Comparison of ENCODE assay signal across 12 cellular contexts in the genomic region with DNA sequence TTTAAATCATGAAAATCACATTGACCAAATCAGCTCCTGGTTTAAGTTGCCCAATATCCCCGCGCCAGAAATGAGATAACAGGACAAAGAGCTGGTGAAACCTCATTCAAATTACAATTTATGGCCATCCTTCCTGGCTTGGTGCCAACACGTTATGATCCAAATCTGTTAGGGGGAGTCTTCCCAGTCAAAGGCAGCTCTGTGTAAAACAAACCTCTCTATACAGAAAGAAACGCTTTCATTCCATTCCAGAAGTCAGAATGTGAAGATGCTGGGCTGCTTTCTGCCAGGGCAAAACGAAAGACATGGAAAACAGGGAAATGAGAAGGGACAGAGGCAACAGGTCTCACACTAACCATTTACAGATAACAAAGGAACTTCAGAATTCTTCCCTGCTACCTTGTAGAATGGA. TPM values are rescaled to one million over a fixed set of nuclear protein-coding genes. Genes with fewer than 3 reads are reported as not detected.
DNase-seq lines count a peak whose midpoint lies in the region; ATAC-seq, FAIRE-seq and TF ChIP-seq lines count a peak whose summit lies in the region.
"Had no signal": no experiment of that assay in that cellular context is flagged by ENCODE, and none has a peak within 500 bp of the region (broad histone marks: within the 10 kb centered on the region; RNA-seq: fewer than 3 reads in every experiment).

No MANE protein-coding gene starts in this region.

- peak; percentile 60 for FAIRE-seq in keratinocyte (lab: Jason Lieb, UNC)

- no peaks in the 10 kb centered on the region for H3K79me1 ChIP-seq in H9 (ENCODE audit: insufficient read depth, low read depth, low read length, poor library complexity, severe bottlenecking)

- no peak overlapping the region for H2AK5ac ChIP-seq in H9 (ENCODE audit: insufficient read length, low read length)

- H3K4me1 Mint-ChIP-seq in H9 (peaks cover 17 to 21% of the 10 kb centered on the region in 2 experiments), glutamatergic neuron (ENCODE audit: low read depth, unreplicated experiment) (peaks cover 12% of the 10 kb centered on the region)
- peaks cover 37% of the 10 kb centered on the region for H3K4me1 Mint-ChIP-seq in activated CD4-positive, alpha-beta T cell treated with anti-CD3 and anti-CD28 coated beads, Interleukin-2, amount 10 ng/mL, durations not matched to agents 24 days and 14 days

- H3K9me3 ChIP-seq in BE2C (no peaks in the 10 kb centered on the region), H9 (ENCODE audit: control insufficient read depth, low read depth, low read length) (no peaks in the 10 kb centered on the region), keratinocyte (ENCODE audit: control insufficient read depth, low read depth, low read length) (no peaks in the 10 kb centered on the region)
- H3K9me3 ChIP-seq: ovary had no signal

- H2BK120ac ChIP-seq in H9 (ENCODE audit: low read depth, low read length, poor library complexity, severe bottlenecking) = no peak overlapping the region

- H3K36me3 Mint-ChIP-seq in H9 (ENCODE audit: insufficient read depth in 1 of 3, low read depth in 3 of 3) = no peaks in the 10 kb centered on the region
- H3K36me3 Mint-ChIP-seq in activated CD4-positive, alpha-beta T cell treated with anti-CD3 and anti-CD28 coated beads, Interleukin-2, amount 10 ng/mL, durations not matched to agents 24 days and 14 days (ENCODE audit: low read depth) = no peaks in the 10 kb centered on the region
- no peaks in the 10 kb centered on the region for H3K36me3 Mint-ChIP-seq in glutamatergic neuron (ENCODE audit: unreplicated experiment)

- no peak overlapping the region for H3K27ac ChIP-seq in H9 (ENCODE audit: insufficient read length, low read depth, low read length)
- no peak overlapping the region for H3K27ac ChIP-seq in keratinocyte (ENCODE audit: control insufficient read depth, insufficient read depth, low read length)
- H3K27ac ChIP-seq: ovary had no signal

- no peak overlapping the region for H3K23ac ChIP-seq in H9 (ENCODE audit: insufficient read length, low read depth, low read length)

- H3K27me3 Mint-ChIP-seq in H9 (ENCODE audit: low read depth) (no peaks in the 10 kb centered on the region), glutamatergic neuron (ENCODE audit: unreplicated experiment) (peaks cover 4% of the 10 kb centered on the region)
- no peaks in the 10 kb centered on the region for H3K27me3 Mint-ChIP-seq in activated CD4-positive, alpha-beta T cell treated with anti-CD3 and anti-CD28 coated beads, Interleukin-2, amount 10 ng/mL, durations not matched to agents 24 days and 14 days

- DNase-seq in BE2C (peak; percentile 40), H9 (no peak), SK-MEL-5 (ENCODE audit: low read depth, low spot score) (peak; percentile 93), keratinocyte (ENCODE audit: low read depth, low spot score) (no peak), EL (no peak), glutamatergic neuron (no peak)
- DNase-seq in activated CD4-positive, alpha-beta T cell treated with anti-CD3 and anti-CD28 coated beads, Interleukin-2, amount 10 ng/mL, durations not matched to agents 24 days and 14 days = no peak
- DNase-seq: activated CD4-positive, alpha-beta T cell treated with anti-CD3 and anti-CD28 coated beads for 48 hours; KBM-7; ovary; RPMI8226 had no signal

- H3K14ac ChIP-seq in H9 (ENCODE audit: insufficient read depth, low read length) = no peak overlapping the region

- H3K4me3 ChIP-seq in BE2C (ENCODE audit: low read depth, low read length) (no peak overlapping the region), keratinocyte (ENCODE audit: control insufficient read depth in 2 of 3, extremely low read depth in 1 of 3, insufficient read depth in 2 of 3, low read depth in 1 of 3, low read length in 3 of 3) (no peak overlapping the region)
- H3K4me3 ChIP-seq: ovary had no signal

- H3K4me3 Mint-ChIP-seq in H9 (no peak overlapping the region), glutamatergic neuron (ENCODE audit: unreplicated experiment) (no peak overlapping the region)
- H3K4me3 Mint-ChIP-seq in activated CD4-positive, alpha-beta T cell treated with anti-CD3 and anti-CD28 coated beads, Interleukin-2, amount 10 ng/mL, durations not matched to agents 24 days and 14 days = no peak overlapping the region

- H3K4me1 ChIP-seq in BE2C (no peaks in the 10 kb centered on the region; the same call in none of the 2 replicates), H9 (ENCODE audit: insufficient read depth, low read length) (no peaks in the 10 kb centered on the region; the same call in 1 of the 2 replicates), keratinocyte (ENCODE audit: control insufficient read depth, extremely low read depth, insufficient read depth, low read length) (no peaks in the 10 kb centered on the region)

- no peaks in the 10 kb centered on the region for H3K23me2 ChIP-seq in H9 (ENCODE audit: insufficient read length, low read depth, low read length, poor library complexity, severe bottlenecking)

- H3K36me3 ChIP-seq in BE2C (no peaks in the 10 kb centered on the region), keratinocyte (ENCODE audit: control insufficient read depth in 2 of 2, extremely low read depth in 1 of 2, insufficient read depth in 2 of 2, low read length in 2 of 2) (no peaks in the 10 kb centered on the region)
- H3K36me3 ChIP-seq: ovary had no signal

- dilution Hi-C loops in keratinocyte (cut with MboI; ENCODE audit: extremely low pct_ligation_motif_present, low sequenced_read_pairs) = loop anchor here (5.0 kb wide), 1 partner anchor 65 kb away; no protein-coding TSS in a partner anchor

- H2AFZ ChIP-seq in H9 (ENCODE audit: low read length) (no peak overlapping the region), keratinocyte (ENCODE audit: control insufficient read depth, low read length) (no peak overlapping the region)

- no peak overlapping the region for H2BK15ac ChIP-seq in H9 (ENCODE audit: low read depth, low read length)

- H3K27me3 ChIP-seq in BE2C (no peaks in the 10 kb centered on the region), H9 (ENCODE audit: insufficient read depth, low read length) (no peaks in the 10 kb centered on the region), keratinocyte (ENCODE audit: control insufficient read depth, extremely low read depth, insufficient read depth, low read length) (no peaks in the 10 kb centered on the region)
- H3K27me3 ChIP-seq: ovary had no signal

- H2BK12ac ChIP-seq in H9 (ENCODE audit: insufficient read length, low read depth, low read length) = no peak overlapping the region

- H3K9me1 ChIP-seq in keratinocyte (ENCODE audit: control insufficient read depth, extremely low read depth, insufficient read depth, low read length) = no peaks in the 10 kb centered on the region

- no peaks in the 10 kb centered on the region for H4K20me1 ChIP-seq in H9 (ENCODE audit: control insufficient read depth, insufficient read depth, insufficient read length)
- no peaks in the 10 kb centered on the region for H4K20me1 ChIP-seq in keratinocyte (ENCODE audit: control insufficient read depth, extremely low read depth, insufficient read depth, low read length)

- ATAC-seq in HG02938 (IDR thresholded peaks at IDR 0.05; ENCODE audit: unreplicated experiment) = no peak

- in situ Hi-C loops in SK-MEL-5 (cut with HindIII; ENCODE audit: low pct_unique_long_range_greater_than_20kb, low sequenced_read_pairs) = no loop called here

- H3K4me2 ChIP-seq in H9 (ENCODE audit: insufficient read depth, insufficient read length, low read length) (no peak overlapping the region), keratinocyte (ENCODE audit: control insufficient read depth, extremely low read depth, insufficient read depth, low read depth, low read length) (no peak overlapping the region)

- intact Hi-C loops in activated CD4-positive, alpha-beta T cell treated with anti-CD3 and anti-CD28 coated beads, Interleukin-2, amount 10 ng/mL, durations not matched to agents 24 days and 14 days (cut with micrococcal nuclease) = loop anchor here (5.0 kb wide), 1 partner anchor 35 kb away; no protein-coding TSS in a partner anchor

- H4K8ac ChIP-seq in H9 (replicated peaks; ENCODE audit: insufficient read length, low read depth, low read length) = no peak overlapping the region

- H3K9me3 Mint-ChIP-seq in H9 = no peaks in the 10 kb centered on the region
- no peaks in the 10 kb centered on the region for H3K9me3 Mint-ChIP-seq in activated CD4-positive, alpha-beta T cell treated with anti-CD3 and anti-CD28 coated beads, Interleukin-2, amount 10 ng/mL, durations not matched to agents 24 days and 14 days
- H3K9me3 Mint-ChIP-seq in glutamatergic neuron (ENCODE audit: unreplicated experiment) = peaks cover 5% of the 10 kb centered on the region

- H3K18ac ChIP-seq in H9 (ENCODE audit: insufficient read length, low read depth, low read length) = no peak overlapping the region

- H4K91ac ChIP-seq in H9 (ENCODE audit: insufficient read length, low read depth, low read length) = no peak overlapping the region

- no peak overlapping the region for H3K56ac ChIP-seq in H9 (ENCODE audit: insufficient read length, low read depth, low read length)

- no peak overlapping the region for H3K4ac ChIP-seq in H9 (ENCODE audit: low read depth, low read length)

- H2BK20ac ChIP-seq in H9 (ENCODE audit: low read depth, low read length, poor library complexity, severe bottlenecking) = no peak overlapping the region

- no peak overlapping the region for H4K5ac ChIP-seq in H9 (ENCODE audit: insufficient read length, low read depth, low read length)

- H3K79me2 ChIP-seq in H9 (ENCODE audit: insufficient read depth, low read length) (no peaks in the 10 kb centered on the region), keratinocyte (ENCODE audit: control insufficient read depth, insufficient read depth, low read length) (no peaks in the 10 kb centered on the region)

- H3T11ph ChIP-seq in H9 (ENCODE audit: low read length) = no peak overlapping the region

- peak overlapping the region in 2 of 3 experiments; percentile 22 to 25; a peak in 1 of 7 replicates for H3K27ac Mint-ChIP-seq in H9
- H3K27ac Mint-ChIP-seq in activated CD4-positive, alpha-beta T cell treated with anti-CD3 and anti-CD28 coated beads, Interleukin-2, amount 10 ng/mL, durations not matched to agents 24 days and 14 days = no peak overlapping the region
- no peak overlapping the region for H3K27ac Mint-ChIP-seq in glutamatergic neuron (ENCODE audit: unreplicated experiment)

- no peak for TF ChIP-seq CTCF in BE2C (IDR thresholded peaks at IDR 0.05; ENCODE audit: low read depth, low read length)
- TF ChIP-seq CTCF in H9 (conservative IDR thresholded peaks at IDR 0.05) = no peak
- TF ChIP-seq CTCF in keratinocyte (optimal IDR thresholded peaks at IDR 0.05 in 1 of 3, IDR thresholded peaks at IDR 0.05 in 1 of 3, conservative IDR thresholded peaks at IDR 0.05 in 1 of 3; ENCODE audit: extremely low read depth in 1 of 3, insufficient read depth in 2 of 3, low read length in 3 of 3) = no peak
- TF ChIP-seq CTCF in glutamatergic neuron (IDR thresholded peaks at IDR 0.05; ENCODE audit: partially characterized antibody, unreplicated experiment) = no peak

- no CpG with 5 or more reads among the region's 5 CpGs for WGBS in H9 (ENCODE audit: extremely low coverage, insufficient read length, low lambda C conversion rate)

- H3K9ac ChIP-seq in H9 (ENCODE audit: extremely low read depth, insufficient read length, low read length) (no peak overlapping the region), keratinocyte (ENCODE audit: control insufficient read depth, extremely low read depth, insufficient read depth, low read length) (no peak overlapping the region)

- H2BK5ac ChIP-seq in H9 (ENCODE audit: insufficient read length, low read length) = no peak overlapping the region

RNA-seq across cellular contexts. Expression of a gene that starts 53.5 kb away (rescaled TPM):
- polyA plus RNA-seq in BE2C (2012; ENCODE audit: insufficient read depth, insufficient read length, low read depth) = 31.1 TPM
- 22.4 and 23.1 TPM in 2 replicates for total RNA-seq in H9 (2021)
- 4.2 and 4.3 TPM in 2 replicates for total RNA-seq in SK-MEL-5 (2014; rRNA removed; shearing (Covaris generic))
- 8.1 and 10.5 TPM in 2 replicates for polyA plus RNA-seq in SK-MEL-5 (2015; cell fraction: cytosol; rRNA removed)
- 7.1 and 8.5 TPM in 2 replicates for polyA plus RNA-seq in SK-MEL-5 (2015; cell fraction: nucleus; rRNA removed)
- polyA plus RNA-seq in keratinocyte = 8.3 to 10.7 TPM (median 9.4 TPM) in 3 replicates
- polyA plus RNA-seq in keratinocyte (2011; ENCODE audit: low read depth) = 21.2 TPM
- 7.6 and 7.7 TPM in 2 replicates for polyA plus RNA-seq in keratinocyte (2011; cell fraction: cytosol; rRNA removed)
- 16.5 and 18.7 TPM in 2 replicates for polyA plus RNA-seq in keratinocyte (2011; cell fraction: nucleus; rRNA removed)
- polyA plus RNA-seq in keratinocyte (2012; ENCODE audit: low replicate concordance) = 10.2 and 28.6 TPM in 2 replicates
- 36.9 to 62.9 TPM (median 48.1 TPM) in 3 replicates for polyA minus RNA-seq in keratinocyte
- polyA minus RNA-seq in keratinocyte (2011; cell fraction: cytosol; rRNA and poly(A)+ RNA removed) = 24.0 TPM
- 30.3 and 50.9 TPM in 2 replicates for polyA minus RNA-seq in keratinocyte (2011; cell fraction: nucleus; rRNA and poly(A)+ RNA removed)
- 104 and 105 TPM in 2 replicates for total RNA-seq in activated CD4-positive, alpha-beta T cell treated with anti-CD3 and anti-CD28 coated beads, Interleukin-2, amount 10 ng/mL, durations not matched to agents 24 days and 14 days
- total RNA-seq in glutamatergic neuron (ENCODE audit: unreplicated experiment) = 23.3 TPM

Comparison
In these comparisons a context has a peak if more than half of its experiments do, and no peak if none do; other contexts are left out.
1. DNase-seq: peak in BE2C (single experiment) and SK-MEL-5 (single experiment); none in H9 (single experiment), keratinocyte (single experiment), EL (single experiment), activated CD4-positive, alpha-beta T cell treated with anti-CD3 and anti-CD28 coated beads, Interleukin-2, amount 10 ng/mL, durations not matched to agents 24 days and 14 days (single experiment) and glutamatergic neuron (single experiment).
2. H3K27ac Mint-ChIP-seq: peak in H9 (2 of 3); none in activated CD4-positive, alpha-beta T cell treated with anti-CD3 and anti-CD28 coated beads, Interleukin-2, amount 10 ng/mL, durations not matched to agents 24 days and 14 days (single experiment) and glutamatergic neuron (single experiment).